Comparison of ENCODE assay signal across 8 cellular contexts in genomic region chr17:5419356-5419958, GRCh38. TPM values are rescaled to one million over a fixed set of nuclear protein-coding genes. Genes with fewer than 3 reads are reported as not detected.
DNase-seq lines count a peak whose midpoint lies in the region; ATAC-seq and TF ChIP-seq lines count a peak whose summit lies in the region.

Gene NUP88 (minus strand): TSS chr17:5419662. CDS start chr17:5419650, 12 bp downstream.

- no peaks in the 10 kb centered on the region for H4K20me1 ChIP-seq in KMS-11 (ENCODE audit: insufficient read depth)

- peak; percentile 71 to 82 for TF ChIP-seq POLR2A in Peyer's patch (IDR thresholded peaks at IDR 0.05)

- H3K4me2 ChIP-seq in KMS-11 = peak within 1 kb of the TSS; percentile 51

- TF ChIP-seq CTCF in KMS-11 (conservative IDR thresholded peaks at IDR 0.05; ENCODE audit: low read depth, low read length) (no peak), Peyer's patch (IDR thresholded peaks at IDR 0.05) (peak in 1 of 6 experiments; percentile 8)

- peak within 1 kb of the TSS; percentile 57; the same call in 1 of the 2 replicates for H3K9ac ChIP-seq in KMS-11

- H3K27ac ChIP-seq in KMS-11 = peak within 1 kb of the TSS; percentile 64
- peak within 1 kb of the TSS; percentile 89 to 97 (median 92) for H3K27ac ChIP-seq in Peyer's patch
- peak within 1 kb of the TSS; percentile 96 for H3K27ac ChIP-seq in muscle layer of duodenum (ENCODE audit: low read length)

- H3K27me3 ChIP-seq in KMS-11 (ENCODE audit: insufficient read depth, low read depth) (no peaks in the 10 kb centered on the region), Peyer's patch (no peaks in the 10 kb centered on the region), muscle layer of duodenum (ENCODE audit: low read depth, low read length) (no peaks in the 10 kb centered on the region)

- H3K4me1 ChIP-seq in KMS-11 (ENCODE audit: low read depth, poor library complexity, severe bottlenecking) (no peaks in the 10 kb centered on the region), Peyer's patch (peaks cover 0 to 32% (median 12%) of the 10 kb centered on the region in 4 donors), muscle layer of duodenum (ENCODE audit: control insufficient read depth in 1 of 2, insufficient read depth in 2 of 2, low read length in 2 of 2) (peaks cover 0 to 25% of the 10 kb centered on the region in 2 donors)

- H3K79me2 ChIP-seq in KMS-11 (ENCODE audit: insufficient read depth, low read depth) = peaks cover 20% of the 10 kb centered on the region; the same call in 1 of the 2 replicates

- H2AFZ ChIP-seq in KMS-11 (ENCODE audit: low read depth) = peak within 1 kb of the TSS; percentile 34

- H3K9me3 ChIP-seq in Peyer's patch = no peaks in the 10 kb centered on the region
- H3K9me3 ChIP-seq in muscle layer of duodenum (ENCODE audit: control insufficient read depth in 1 of 2, low read length in 2 of 2) = no peaks in the 10 kb centered on the region

- no peaks in the 10 kb centered on the region for H3K36me3 ChIP-seq in KMS-11 (ENCODE audit: insufficient read depth)
- peaks cover 0 to 44% (median 0%) of the 10 kb centered on the region in 3 donors for H3K36me3 ChIP-seq in Peyer's patch
- peaks cover 18 to 34% of the 10 kb centered on the region in 2 donors for H3K36me3 ChIP-seq in muscle layer of duodenum (ENCODE audit: control insufficient read depth in 1 of 2, insufficient read depth in 2 of 2, low read length in 2 of 2)

- peak; percentile 90 for DNase-seq in DMS53 treated with DMSO at 0.1 percent for 48 hours (lab: John Stamatoyannopoulos, UW; ENCODE audit: unreplicated experiment)
- peak; percentile 96 to 98 (median 96) for DNase-seq in Peyer's patch
- DNase-seq in activated T-cell treated with anti-CD3 and anti-CD28 coated beads, Interleukin-2, amount 50 U/mL, for 48 hours = peak; percentile 96 to 97
- DNase-seq in stimulated activated CD8-positive, alpha-beta memory T cell treated with anti-CD3 and anti-CD28 coated beads, Interleukin-7, amount 100 ng/mL, for 4 hours (ENCODE audit: low read depth in 2 of 2) = peak; percentile 95 to 96

- ATAC-seq in GM21737 (IDR thresholded peaks at IDR 0.05; ENCODE audit: unreplicated experiment) (peak; percentile 81), esophagus mucosa (peak; percentile 87)

- H3K4me3 ChIP-seq in KMS-11 (IDR thresholded peaks at IDR 0.05; ENCODE audit: insufficient read depth, low read depth, low read length) (no peak within 1 kb of the TSS), Peyer's patch (peak within 1 kb of the TSS; percentile 71 to 83 (median 74)), muscle layer of duodenum (ENCODE audit: low read depth in 1 of 2, low read length in 2 of 2) (peak within 1 kb of the TSS; percentile 86 to 98)

RNA-seq across cellular contexts. Expression of gene NUP88, which starts in this region (rescaled TPM):
- total RNA-seq in Peyer's patch (100 to 1,000 TPM in 2 of 4 donors, 10 to 100 TPM in 2; 62.7 to 220 (median 83.8) TPM), esophagus mucosa (50.4 TPM)
